In genomic region chr10:27504007-27504890, GRCh38 we compare ENCODE assay signal across 8 cellular contexts. TPM values are rescaled to one million over a fixed set of nuclear protein-coding genes. Genes with fewer than 3 reads are reported as not detected.
DNase-seq lines count a peak whose midpoint lies in the region; ATAC-seq and TF ChIP-seq lines count a peak whose summit lies in the region.

TSS of gene RAB18 (plus strand) at chr10:27504304. CDS start at chr10:27504370, 66 bp downstream.

- H3K4me3 ChIP-seq in BE2C (ENCODE audit: low read depth, low read length), result peak within 1 kb of the TSS; percentile 81

- H3K36me3 ChIP-seq in BE2C, result no peaks in the 10 kb centered on the region

- H3K4me1 ChIP-seq in BE2C, result no peaks in the 10 kb centered on the region

- ATAC-seq in HG03460 (IDR thresholded peaks at IDR 0.05; ENCODE audit: unreplicated experiment), result peak; percentile 96

- H3K27ac ChIP-seq in cingulate gyrus (ENCODE audit: low read depth, low read length), result peak within 1 kb of the TSS; percentile 78

- DNase-seq in BE2C (peak; percentile 95), GM19240 (ENCODE audit: insufficient read length, low spot score) (peak; percentile 84), NCI-H524 treated with DMSO at 0.1 percent for 48 hours (lab: John Stamatoyannopoulos, UW) (peak; percentile 63), kidney glomerular epithelial cell (lab: John Stamatoyannopoulos, UW) (peak; percentile 98)
- peak; percentile 97 to 99 for DNase-seq in activated CD4-positive, alpha-beta T cell treated with anti-CD3 and anti-CD28 coated beads for 4 hours
- peak; percentile 89 to 96 for DNase-seq in stimulated activated CD4-positive, alpha-beta T cell treated with anti-CD3 and anti-CD28 coated beads, Interleukin-1b, Interleukin-23, amount 100 ng/mL, for 1 hour (ENCODE audit: low read depth in 2 of 2)

- TF ChIP-seq CTCF in BE2C (IDR thresholded peaks at IDR 0.05; ENCODE audit: low read depth, low read length), result no peak

- H3K27me3 ChIP-seq in BE2C, result peaks cover 5% of the 10 kb centered on the region

- no peaks in the 10 kb centered on the region for H3K9me3 ChIP-seq in BE2C

RNA-seq across cellular contexts. Expression of gene RAB18, which starts in this region (rescaled TPM):
- 103 TPM for polyA plus RNA-seq in BE2C (2012; ENCODE audit: insufficient read depth, insufficient read length, low read depth)

Comparison
In these comparisons a context has a peak if more than half of its experiments do, and no peak if none do; other contexts are left out.
1. Peak in every context shown above with its lines: DNase-seq, ATAC-seq, H3K4me3 ChIP-seq and H3K27ac ChIP-seq.